18 cellular contexts compared by ENCODE assay signal in genomic region chr6:14386263-14386981, GRCh38.
A peak's percentile ranks its signal among the peaks of the same experiment; 100 is the strongest.
DNase-seq lines count a peak whose midpoint lies in the region; ATAC-seq, FAIRE-seq and TF ChIP-seq lines count a peak whose summit lies in the region.
"Had no signal": no experiment of that assay in that cellular context is flagged by ENCODE, and none has a peak within 500 bp of the region (broad histone marks: within the 10 kb centered on the region; RNA-seq: fewer than 3 reads in every experiment).

No MANE protein-coding gene starts in this region.

- H3K4me3 Mint-ChIP-seq in progenitor cell of endocrine pancreas (ENCODE audit: low read depth) = no peak overlapping the region
- H3K4me3 Mint-ChIP-seq: T-helper 1 cell treated with Interleukin-12 subunit alpha and Interleukin-12 subunit beta and Interleukin-4 antibody, amounts not matched to agents 30 μg/mL and 1 μg/mL, for 36 hours had no signal

- H3K9me3 Mint-ChIP-seq in progenitor cell of endocrine pancreas (ENCODE audit: low read depth) = peaks cover 3% of the 10 kb centered on the region
- H3K9me3 Mint-ChIP-seq: T-helper 1 cell treated with Interleukin-12 subunit alpha and Interleukin-12 subunit beta and Interleukin-4 antibody, amounts not matched to agents 30 μg/mL and 1 μg/mL, for 36 hours had no signal

- in situ Hi-C loops in KBM-7 (cut with MboI; ENCODE audit: low pct_unique_long_range_greater_than_20kb, low sequenced_read_pairs) = no loop called here

- DNase-seq in NCI-H748 (lab: John Stamatoyannopoulos, UW; ENCODE audit: unreplicated experiment) = peak; percentile 52
- no peak for DNase-seq in NCI-H748 treated with DMSO at 0.1 percent for 48 hours (lab: John Stamatoyannopoulos, UW)
- DNase-seq in KBM-7 = peak; percentile 63
- no peak for DNase-seq in SK-N-MC (ENCODE audit: low read depth, low spot score)
- DNase-seq in progenitor cell of endocrine pancreas (ENCODE audit: low spot score, unreplicated experiment) = no peak
- DNase-seq in GM12892 (ENCODE audit: insufficient read length) = no peak
- no peak for DNase-seq in NCI-H524 treated with DMSO at 0.1 percent for 48 hours (lab: John Stamatoyannopoulos, UW)
- DNase-seq: 8988T, activated gamma-delta T cell, aorta, foreskin melanocyte, NCI-H2081 treated with DMSO at 0.1 percent for 48 hours, NCI-H526, tibial artery had no signal

- no peak overlapping the region for H3K9ac ChIP-seq in SK-N-MC (ENCODE audit: insufficient read length)

- H3K36me3 ChIP-seq in SK-N-MC (ENCODE audit: insufficient read depth, low read length) = no peaks in the 10 kb centered on the region
- H3K36me3 ChIP-seq: tibial artery had no signal

- no peak for TF ChIP-seq POLR2A in GM12892 (IDR thresholded peaks at IDR 0.05; ENCODE audit: low read depth, low read length)

- H3K27me3 Mint-ChIP-seq in progenitor cell of endocrine pancreas = no peaks in the 10 kb centered on the region

- H3K9me3 ChIP-seq in SK-N-MC (ENCODE audit: low read depth, low read length) = no peaks in the 10 kb centered on the region
- H3K9me3 ChIP-seq: tibial artery had no signal

- peaks cover 2% of the 10 kb centered on the region for H3K36me3 Mint-ChIP-seq in progenitor cell of endocrine pancreas (ENCODE audit: insufficient read depth)

- no peak overlapping the region for H3K4me3 ChIP-seq in SK-N-MC
- H3K4me3 ChIP-seq: tibial artery had no signal

- peak overlapping the region; percentile 38 for H3K27ac ChIP-seq in SK-N-MC
- H3K27ac ChIP-seq: tibial artery had no signal

- no peak for TF ChIP-seq CTCF in progenitor cell of endocrine pancreas (IDR thresholded peaks at IDR 0.05; ENCODE audit: unreplicated experiment)

- ATAC-seq in HG03432 (IDR thresholded peaks at IDR 0.05; ENCODE audit: unreplicated experiment) = no peak
- ATAC-seq: activated CD4-positive, CD25-positive, alpha-beta regulatory T cell treated with anti-CD3 and anti-CD28 coated beads, Interleukin-2, amount 50 U/mL, for 24 hours had no signal

- peaks cover 63% of the 10 kb centered on the region for H3K4me1 Mint-ChIP-seq in progenitor cell of endocrine pancreas (ENCODE audit: low read depth)

- no peak for FAIRE-seq in GM12892 (lab: Jason Lieb, UNC)
- FAIRE-seq: endothelial cell of umbilical vein had no signal

- H3K27ac Mint-ChIP-seq in progenitor cell of endocrine pancreas = peak overlapping the region; percentile 6
- H3K27ac Mint-ChIP-seq: T-helper 1 cell treated with Interleukin-12 subunit alpha and Interleukin-12 subunit beta and Interleukin-4 antibody, amounts not matched to agents 30 μg/mL and 1 μg/mL, for 36 hours had no signal

Comparison
In these comparisons a context has a peak if more than half of its experiments do, and no peak if none do; other contexts are left out.
1. DNase-seq: peak in NCI-H748 (single experiment) and KBM-7 (single experiment); none in NCI-H748 treated with DMSO at 0.1 percent for 48 hours (single experiment), SK-N-MC (single experiment), progenitor cell of endocrine pancreas (single experiment), GM12892 (single experiment) and NCI-H524 treated with DMSO at 0.1 percent for 48 hours (single experiment).